Comparison of ENCODE assay signal across 8 cellular contexts in genomic region chr20:37519508-37520416, GRCh38. TPM values are rescaled to one million over a fixed set of nuclear protein-coding genes. Genes with fewer than 3 reads are reported as not detected.
DNase-seq lines count a peak whose midpoint lies in the region; ATAC-seq and TF ChIP-seq lines count a peak whose summit lies in the region.

No MANE protein-coding gene starts in this region.

- H3K27ac ChIP-seq in HCT116 (ENCODE audit: low read depth, low read length): no peak overlapping the region
- peak overlapping the region; percentile 74 to 87 (median 84) for H3K27ac ChIP-seq in esophagus muscularis mucosa (replicated peaks in 1 of 4)

- no peak for TF ChIP-seq POLR2A in HCT116 (IDR thresholded peaks at IDR 0.05; ENCODE audit: borderline replicate concordance, extremely low read depth, insufficient read depth, insufficient read length)
- TF ChIP-seq POLR2A in esophagus muscularis mucosa (IDR thresholded peaks at IDR 0.05; ENCODE audit: low read depth): no peak

- CTCF ChIA-PET in HCT116 (lab: Charles Lee): no interaction called here

- no peak overlapping the region for H3K4me2 ChIP-seq in HCT116 (ENCODE audit: low read length)

- H3K9ac ChIP-seq in HCT116 (ENCODE audit: low read length): no peak overlapping the region

- no peak for TF ChIP-seq CTCF in HCT116 (IDR thresholded peaks at IDR 0.05 in 2 of 3, conservative IDR thresholded peaks at IDR 0.05 in 1 of 3; ENCODE audit: borderline replicate concordance in 1 of 3, insufficient read depth in 1 of 3, low read depth in 2 of 3, low read length in 2 of 3)
- TF ChIP-seq CTCF in esophagus muscularis mucosa (IDR thresholded peaks at IDR 0.05): peak in 1 of 3 experiments; percentile 7

- no peak overlapping the region for H3K4me3 ChIP-seq in HCT116 (replicated peaks in 1 of 2; ENCODE audit: low read depth in 1 of 2, low read length in 2 of 2)
- peak overlapping the region in 3 of 4 donors; percentile 12 to 34 (median 18) for H3K4me3 ChIP-seq in esophagus muscularis mucosa

- H3K79me2 ChIP-seq in HCT116 (ENCODE audit: insufficient read depth, low read length): peaks cover 55% of the 10 kb centered on the region

- H3K9me3 ChIP-seq in HCT116 (ENCODE audit: control insufficient read depth in 1 of 2, insufficient read depth in 1 of 2, low read depth in 1 of 2, low read length in 2 of 2): no peaks in the 10 kb centered on the region
- no peaks in the 10 kb centered on the region for H3K9me3 ChIP-seq in esophagus muscularis mucosa

- POLR2A ChIA-PET in HCT116 (lab: Charles Lee): no interaction called here

- H3K36me3 ChIP-seq in HCT116 (ENCODE audit: control insufficient read depth in 1 of 2, insufficient read depth in 2 of 2, low read length in 2 of 2) (no peaks in the 10 kb centered on the region; a peak in 2 of 4 replicates), esophagus muscularis mucosa (peaks cover 5 to 30% (median 20%) of the 10 kb centered on the region in 4 donors)

- no peaks in the 10 kb centered on the region for H3K9me2 ChIP-seq in HCT116 (ENCODE audit: insufficient read depth)

- H2AFZ ChIP-seq in HCT116 (ENCODE audit: low read depth, low read length, poor library complexity, severe bottlenecking): no peak overlapping the region

- WGBS in esophagus muscularis mucosa: 63% methylated on average over 24 of the region's 39 CpGs

- ATAC-seq in HCT116 (peak; percentile 38; the same call in 1 of the 2 replicates), HG03095 (IDR thresholded peaks at IDR 0.05; ENCODE audit: unreplicated experiment) (no peak), HG02885 (IDR thresholded peaks at IDR 0.05; ENCODE audit: poor library complexity, unreplicated experiment) (no peak)

- DNase-seq in HCT116 (ENCODE audit: low read depth, low spot score): no peak
- DNase-seq in NCI-H510A treated with DMSO at 0.1 percent for 48 hours (lab: John Stamatoyannopoulos, UW): peak; percentile 76
- no peak for DNase-seq in esophagus muscularis mucosa (ENCODE audit: extremely low spot score)
- peak; percentile 32 for DNase-seq in retina
- DNase-seq in putamen (ENCODE audit: low spot score): no peak
- no peak for DNase-seq in stimulated activated CD4-positive, alpha-beta T cell treated with anti-CD3 and anti-CD28 coated beads, Interleukin-1b, Interleukin-23, amount 100 ng/mL, for 48 hours

- peaks cover 7 to 14% of the 10 kb centered on the region in 2 experiments for H3K4me1 ChIP-seq in HCT116 (ENCODE audit: control insufficient read depth in 1 of 2, insufficient read depth in 2 of 2, low read length in 2 of 2)
- peaks cover 68 to 96% (median 90%) of the 10 kb centered on the region in 4 donors for H3K4me1 ChIP-seq in esophagus muscularis mucosa

- RAD21 ChIA-PET in HCT116 (lab: Charles Lee; ENCODE audit: low non-redundant PET in 1 of 2, low total read pairs in 2 of 2, uncharacterized antibody in 2 of 2, unreplicated experiment in 2 of 2): no interaction called here

- no peaks in the 10 kb centered on the region for H4K20me1 ChIP-seq in HCT116 (ENCODE audit: insufficient read depth)

- no TSS peak for BruUV-seq in HCT116 (replicated peaks; lab: Mats Ljungman, UMichigan)

- TF ChIP-seq RAD21 in HCT116 (IDR thresholded peaks at IDR 0.05; ENCODE audit: low read depth): no peak

- no peak for TF ChIP-seq EP300 in esophagus muscularis mucosa (IDR thresholded peaks at IDR 0.05)

- H3K27me3 ChIP-seq in HCT116 (ENCODE audit: insufficient read depth, low read length): no peaks in the 10 kb centered on the region
- H3K27me3 ChIP-seq in esophagus muscularis mucosa: no peaks in the 10 kb centered on the region

- intact Hi-C loops in HCT116 (cut with micrococcal nuclease): no loop called here
- intact Hi-C loops in esophagus muscularis mucosa (cut with DNase I): no loop called here

TF ChIP-seq in HCT116, 20 proteins besides CTCF, POLR2A, EP300 and RAD21:
- TF ChIP-seq EZH2 (IDR thresholded peaks at IDR 0.05): no peak
- TF ChIP-seq ZNF274 (IDR thresholded peaks at IDR 0.05; ENCODE audit: low read depth, low read length): no peak
- no peak for TF ChIP-seq ZBTB33 (IDR thresholded peaks at IDR 0.05; ENCODE audit: extremely low read depth, insufficient replicate concordance, low read length)
- TF ChIP-seq ELF1 (IDR thresholded peaks at IDR 0.05; ENCODE audit: borderline replicate concordance, low read depth): no peak
- no peak for TF ChIP-seq REST (IDR thresholded peaks at IDR 0.05; ENCODE audit: low read depth)
- no peak for TF ChIP-seq SIN3A (IDR thresholded peaks at IDR 0.05; ENCODE audit: low read depth)
- TF ChIP-seq ZFX (IDR thresholded peaks at IDR 0.05): no peak
- no peak for TF ChIP-seq ATF3 (IDR thresholded peaks at IDR 0.05)
- TF ChIP-seq JUND (IDR thresholded peaks at IDR 0.05): no peak
- TF ChIP-seq FOSL1 (IDR thresholded peaks at IDR 0.05; ENCODE audit: low read depth): no peak
- TF ChIP-seq SRF (IDR thresholded peaks at IDR 0.05; ENCODE audit: low read depth): no peak

RNA-seq across cellular contexts. Expression of gene NNAT, which starts 1.3 kb away (rescaled TPM):
- total RNA-seq in HCT116 (2021; ENCODE audit: unreplicated experiment): not detected
- 0.35 and 0.76 TPM in 2 replicates for polyA plus RNA-seq in HCT116 (2012)
- total RNA-seq in esophagus muscularis mucosa: 10 to 100 TPM in 1 of 4 donors, 1 to 10 TPM in 3; 2.6 to 14.1 (median 9.1) TPM

RNA-seq across cellular contexts. Expression of gene BLCAP, which starts 7.9 kb away (rescaled TPM):
- total RNA-seq in HCT116 (2021; ENCODE audit: unreplicated experiment) (27.5 TPM), esophagus muscularis mucosa (10 to 100 TPM; 41.9 to 59.6 (median 50.9) TPM)
- 22.4 and 24.1 TPM in 2 replicates for polyA plus RNA-seq in HCT116 (2012)

Comparison
In these comparisons a context has a peak if more than half of its experiments do, and no peak if none do; other contexts are left out.
1. DNase-seq: peak in NCI-H510A treated with DMSO at 0.1 percent for 48 hours (single experiment) and retina (single experiment); none in HCT116 (single experiment), esophagus muscularis mucosa (single experiment), putamen (single experiment) and stimulated activated CD4-positive, alpha-beta T cell treated with anti-CD3 and anti-CD28 coated beads, Interleukin-1b, Interleukin-23, amount 100 ng/mL, for 48 hours (single experiment).
2. H3K4me3 ChIP-seq: peak in esophagus muscularis mucosa (3 of 4); none in HCT116 (0 of 2).